19 cellular contexts compared by ENCODE assay signal in the genomic region with DNA sequence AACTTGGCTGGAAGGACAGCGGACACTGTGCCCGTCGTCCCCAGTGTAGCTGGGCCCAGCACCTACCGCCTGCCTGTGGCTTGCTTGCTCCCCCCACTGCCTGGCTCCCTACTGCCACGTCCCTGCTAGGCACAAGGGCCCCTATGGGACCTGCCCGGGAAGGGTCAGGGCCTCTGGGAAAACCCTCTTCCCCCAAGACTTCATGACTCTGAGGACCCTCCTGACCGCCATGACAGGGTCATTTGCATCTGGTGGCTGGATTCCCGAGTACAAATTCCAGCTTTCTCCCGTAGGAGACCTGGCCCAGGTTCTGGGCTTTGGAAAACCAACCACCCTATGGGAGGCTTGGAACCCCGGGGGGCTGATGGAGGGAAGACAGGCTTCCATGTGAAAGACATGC. TPM values are rescaled to one million over a fixed set of nuclear protein-coding genes. Genes with fewer than 3 reads are reported as not detected.
A peak's percentile ranks its signal among the peaks of the same experiment; 100 is the strongest.
DNase-seq lines count a peak whose midpoint lies in the region; ATAC-seq, FAIRE-seq and TF ChIP-seq lines count a peak whose summit lies in the region.
"Had no signal": no experiment of that assay in that cellular context is flagged by ENCODE, and none has a peak within 500 bp of the region (broad histone marks: within the 10 kb centered on the region; RNA-seq: fewer than 3 reads in every experiment).

No MANE protein-coding gene starts in this region.

- no peak for TF ChIP-seq POLR2A in Peyer's patch (IDR thresholded peaks at IDR 0.05)

- no peaks in the 10 kb centered on the region for H3K36me3 ChIP-seq in Peyer's patch
- H3K36me3 ChIP-seq: SJCRH30, suprapubic skin had no signal

- H3K27ac ChIP-seq in Peyer's patch: no peak overlapping the region
- H3K27ac ChIP-seq: SJCRH30, suprapubic skin had no signal

- TF ChIP-seq CTCF in Peyer's patch (IDR thresholded peaks at IDR 0.05): no peak

- DNase-seq in DMS53 (lab: John Stamatoyannopoulos, UW) (peak; percentile 18), DMS53 treated with DMSO at 0.1 percent for 48 hours (lab: John Stamatoyannopoulos, UW; ENCODE audit: unreplicated experiment) (no peak), Peyer's patch (peak in 2 of 3 donors; percentile 31 to 38), left lobe of liver (ENCODE audit: low spot score) (no peak), urothelium cell line (ENCODE audit: low spot score) (no peak), 8988T (no peak), HTR-8/SVneo (ENCODE audit: insufficient read length, low spot score) (no peak)
- DNase-seq: immature natural killer cell, naive B cell, NCI-H187, NCI-H524, SJCRH30, T-helper 2 cell had no signal

- H3K4me3 ChIP-seq in Peyer's patch: no peak overlapping the region
- H3K4me3 ChIP-seq: SJCRH30, suprapubic skin had no signal

- H3K4me1 ChIP-seq in Peyer's patch: peaks cover 0 to 10% (median 0%) of the 10 kb centered on the region in 4 donors
- H3K4me1 ChIP-seq: SJCRH30 had no signal

- no peaks in the 10 kb centered on the region for H3K9me3 ChIP-seq in Peyer's patch
- H3K9me3 ChIP-seq: SJCRH30, suprapubic skin had no signal

- ATAC-seq in left lobe of liver (peak; percentile 23), GM21737 (IDR thresholded peaks at IDR 0.05; ENCODE audit: unreplicated experiment) (no peak)

- peaks cover 0 to 10% of the 10 kb centered on the region in 2 donors for H3K27me3 ChIP-seq in Peyer's patch
- H3K27me3 ChIP-seq: SJCRH30 had no signal

- FAIRE-seq in urothelium cell line (lab: Jason Lieb, UNC) (peak; percentile 44), HTR-8/SVneo (lab: Jason Lieb, UNC) (no peak)
- FAIRE-seq: A204.1 had no signal

RNA-seq across cellular contexts. Expression of a gene that starts 1.4 kb away (rescaled TPM):
- total RNA-seq in Peyer's patch (not detected), left lobe of liver (not detected)
- total RNA-seq: activated CD8-positive, alpha-beta memory T cell treated with anti-CD3 and anti-CD28 coated beads for 36 hours; lower leg skin; pulmonary artery endothelial cell; SJCRH30; suprapubic skin had no signal

Comparison
In these comparisons a context has a peak if more than half of its experiments do, and no peak if none do; other contexts are left out.
1. DNase-seq: peak in DMS53 (single experiment) and Peyer's patch (2 of 3); none in DMS53 treated with DMSO at 0.1 percent for 48 hours (single experiment), left lobe of liver (single experiment), urothelium cell line (single experiment), 8988T (single experiment) and HTR-8/SVneo (single experiment).